In genomic region chr7:83339927-83340326, GRCh38 we compare ENCODE assay signal across 17 cellular contexts.
A peak's percentile ranks its signal among the peaks of the same experiment; 100 is the strongest.
DNase-seq lines count a peak whose midpoint lies in the region; ATAC-seq and TF ChIP-seq lines count a peak whose summit lies in the region.
"Had no signal": no experiment of that assay in that cellular context is flagged by ENCODE, and none has a peak within 500 bp of the region (broad histone marks: within the 10 kb centered on the region; RNA-seq: fewer than 3 reads in every experiment).

No MANE protein-coding gene starts in this region.

- H3K79me1 ChIP-seq in IMR-90 (ENCODE audit: low read depth in 1 of 2, low read length in 2 of 2), result no peaks in the 10 kb centered on the region

- no peak overlapping the region for H3K56ac ChIP-seq in IMR-90 (ENCODE audit: extremely low read depth, insufficient read depth, low read length)

- no TSS peak for BruUV-seq in IMR-90 (replicated peaks; lab: Mats Ljungman, UMichigan)

- POLR2A ChIA-PET in IMR-90 (lab: Charles Lee; ENCODE audit: unreplicated experiment), result no interaction called here

- no peak overlapping the region for H3K4ac ChIP-seq in IMR-90 (ENCODE audit: low read depth, low read length)

- H3K14ac ChIP-seq in IMR-90 (replicated peaks; ENCODE audit: low read depth, low read length), result no peak overlapping the region

- WGBS in IMR-90 (ENCODE audit: extremely low coverage in 2 of 2, insufficient read length in 1 of 2), 2 experiments, result no CpG with 5 or more reads among the region's 2 CpGs

- no peaks in the 10 kb centered on the region for H4K20me1 ChIP-seq in IMR-90 (ENCODE audit: insufficient read depth, low read length)

- in situ Hi-C loops in IMR-90 (cut with MboI; ENCODE audit: low sequenced_read_pairs), result no loop called here

- no peak overlapping the region for H2BK5ac ChIP-seq in IMR-90 (ENCODE audit: low read depth, low read length, poor library complexity, severe bottlenecking)

- no peak overlapping the region for H2AK5ac ChIP-seq in IMR-90 (ENCODE audit: low read depth, low read length)

- DNase-seq in NCI-H748 (lab: John Stamatoyannopoulos, UW; ENCODE audit: unreplicated experiment), result peak; percentile 48
- no peak for DNase-seq in NCI-H748 treated with DMSO at 0.1 percent for 48 hours (lab: John Stamatoyannopoulos, UW)
- no peak for DNase-seq in IMR-90
- DNase-seq in NCI-H2227 (lab: John Stamatoyannopoulos, UW; ENCODE audit: unreplicated experiment), result peak; percentile 47
- peak; percentile 10 for DNase-seq in retina
- DNase-seq: ACHN; AML-193; Caco-2; CD4-positive, alpha-beta T cell; DMS153; DMS79; GDM1; GM23248 had no signal

- intact Hi-C loops in IMR-90 (cut with micrococcal nuclease), result no loop called here

- ATAC-seq in IMR-90 (ENCODE audit: low read depth) (no peak), GM21423 (IDR thresholded peaks at IDR 0.05; ENCODE audit: unreplicated experiment) (no peak), GM21717 (IDR thresholded peaks at IDR 0.05; ENCODE audit: unreplicated experiment) (no peak)

- no peaks in the 10 kb centered on the region for H3K4me1 ChIP-seq in IMR-90 (ENCODE audit: control insufficient read depth, insufficient read depth, low read length)
- H3K4me1 ChIP-seq: Caco-2, HAP-1 had no signal

- H3K9me3 ChIP-seq in IMR-90 (ENCODE audit: control insufficient read depth, insufficient read depth, low read length), result no peaks in the 10 kb centered on the region
- H3K9me3 ChIP-seq: Caco-2, HAP-1 had no signal

- H4K5ac ChIP-seq in IMR-90 (ENCODE audit: low read depth, low read length), result no peak overlapping the region

- TF ChIP-seq POLR2A in IMR-90 (IDR thresholded peaks at IDR 0.05; ENCODE audit: low read depth, low read length), result no peak

- no peak overlapping the region for H3K27ac ChIP-seq in IMR-90 (ENCODE audit: insufficient read depth, low read length)
- H3K27ac ChIP-seq: C4-2B, GM23248 had no signal

- dilution Hi-C loops in IMR-90 (cut with HindIII; ENCODE audit: low sequenced_read_pairs, unreplicated experiment), result no loop called here

- H3K23ac ChIP-seq in IMR-90 (ENCODE audit: low read depth, low read length), result no peak overlapping the region

- TF ChIP-seq CTCF in IMR-90 (conservative IDR thresholded peaks at IDR 0.05; ENCODE audit: low read depth, low read length), result no peak

- no peak overlapping the region for H3K4me2 ChIP-seq in IMR-90 (ENCODE audit: low read depth, low read length)

- H4K91ac ChIP-seq in IMR-90 (ENCODE audit: insufficient read depth, low read depth, low read length), result no peak overlapping the region

- no peak overlapping the region for H2BK15ac ChIP-seq in IMR-90 (ENCODE audit: low read depth, low read length)

- H3K36me3 ChIP-seq in IMR-90 (ENCODE audit: control insufficient read depth, insufficient read depth, low read length), result no peaks in the 10 kb centered on the region
- H3K36me3 ChIP-seq: HAP-1 had no signal

- H3K27me3 ChIP-seq in IMR-90 (ENCODE audit: control insufficient read depth, insufficient read depth, low read length), result no peaks in the 10 kb centered on the region

- H3K18ac ChIP-seq in IMR-90 (ENCODE audit: low read depth, low read length), result no peak overlapping the region

- no peak overlapping the region for H4K8ac ChIP-seq in IMR-90 (ENCODE audit: low read depth in 2 of 2, low read length in 2 of 2)

- no peaks in the 10 kb centered on the region for H3K9me1 ChIP-seq in IMR-90 (ENCODE audit: insufficient read depth, low read length)

- H2BK120ac ChIP-seq in IMR-90 (ENCODE audit: low read depth, low read length), result no peak overlapping the region

- H2BK20ac ChIP-seq in IMR-90 (ENCODE audit: low read depth, low read length), result no peak overlapping the region

- H2AFZ ChIP-seq in IMR-90 (replicated peaks; ENCODE audit: low read length, poor library complexity), result no peak overlapping the region
- H2AFZ ChIP-seq: GM23248 had no signal

- H3K9ac ChIP-seq in IMR-90 (ENCODE audit: low read depth, low read length), result no peak overlapping the region
- H3K9ac ChIP-seq: GM23248 had no signal

- no peak overlapping the region for H3K4me3 ChIP-seq in IMR-90 (ENCODE audit: insufficient read depth, low read depth, low read length)
- H3K4me3 ChIP-seq: GM23248, HAP-1 had no signal

- CTCF ChIA-PET in IMR-90 (lab: Yijun Ruan, JAX), result no interaction called here

- TF ChIP-seq RAD21 in IMR-90 (IDR thresholded peaks at IDR 0.05; ENCODE audit: low read length), result no peak

- H2AK9ac ChIP-seq in IMR-90 (replicated peaks; ENCODE audit: low read depth, low read length, poor library complexity), result no peak overlapping the region

TF ChIP-seq in IMR-90, 13 proteins besides CTCF, POLR2A, EP300 and RAD21:
- TF ChIP-seq MAFK (IDR thresholded peaks at IDR 0.05; ENCODE audit: low read depth, low read length), result peak; percentile 29; the same call in 1 of the 2 replicates
- TF ChIP-seq ELK1 (IDR thresholded peaks at IDR 0.05; ENCODE audit: borderline replicate concordance, low read depth, low read length), result no peak
- TF ChIP-seq BHLHE40 (IDR thresholded peaks at IDR 0.05; ENCODE audit: low read depth, low read length), result no peak
- no peak for TF ChIP-seq FOS (IDR thresholded peaks at IDR 0.05; ENCODE audit: low read depth, low read length)

Comparison
In these comparisons a context has a peak if more than half of its experiments do, and no peak if none do; other contexts are left out.
1. DNase-seq: peak in NCI-H748 (single experiment), NCI-H2227 (single experiment) and retina (single experiment); none in NCI-H748 treated with DMSO at 0.1 percent for 48 hours (single experiment) and IMR-90 (single experiment).